8 cellular contexts compared by ENCODE assay signal in the genomic region with DNA sequence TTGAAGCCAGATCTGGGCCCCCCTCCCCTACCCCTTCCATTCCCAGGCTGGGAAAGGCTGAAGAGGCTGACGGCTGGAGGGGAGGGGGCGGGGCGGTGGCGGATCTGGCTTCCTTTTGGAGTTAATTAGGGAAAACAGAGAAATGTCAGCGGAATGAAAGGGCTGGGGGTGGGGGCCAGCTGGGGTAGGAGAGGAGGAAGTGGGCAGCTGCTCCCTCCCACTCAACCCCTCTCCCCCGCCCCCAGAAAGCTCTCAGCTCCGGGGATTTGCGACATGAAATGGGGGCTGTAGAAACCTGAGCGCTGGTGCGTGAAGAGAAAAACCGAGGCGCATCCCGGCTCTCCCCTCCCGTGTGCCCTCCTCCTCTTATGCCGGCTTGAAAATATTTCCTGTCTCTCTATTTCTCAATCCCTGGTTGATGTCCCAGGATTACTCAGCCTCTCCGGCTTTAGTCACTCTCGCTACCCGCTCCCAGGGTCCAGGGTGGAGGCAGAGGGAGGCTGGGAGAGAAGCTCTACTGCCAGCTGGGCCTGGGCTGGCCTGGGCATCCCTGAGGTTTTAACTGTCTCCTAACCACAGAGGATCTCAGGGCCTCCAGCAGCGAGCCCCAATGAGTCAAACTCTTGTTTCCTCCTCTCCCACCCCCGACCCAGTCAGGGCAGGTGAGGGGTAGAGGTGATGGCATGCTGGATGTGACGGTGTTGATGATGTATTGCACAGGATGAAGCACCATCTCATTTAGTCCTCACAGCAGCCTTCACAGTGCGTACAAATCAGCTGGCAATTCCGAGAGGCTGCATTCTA. TPM values are rescaled to one million over a fixed set of nuclear protein-coding genes. Genes with fewer than 3 reads are reported as not detected.
DNase-seq lines count a peak whose midpoint lies in the region; ATAC-seq and TF ChIP-seq lines count a peak whose summit lies in the region.

No MANE protein-coding gene starts in this region.

- H3K27ac Mint-ChIP-seq in memory B cell = peak overlapping the region; percentile 29
- peak overlapping the region in 3 of 7 donors; percentile 33 to 82 (median 71) for H3K27ac Mint-ChIP-seq in CD14-positive monocyte

- intact Hi-C loops in uterus (cut with DNase I; ENCODE audit: low total_unique reads) = no loop called here
- intact Hi-C loops in CD14-positive monocyte (cut with micrococcal nuclease) = no loop called here

- H3K27me3 Mint-ChIP-seq in memory B cell (peaks cover 3% of the 10 kb centered on the region), CD14-positive monocyte (ENCODE audit: low read depth in 3 of 3) (peaks cover 5 to 43% (median 19%) of the 10 kb centered on the region in 3 donors)

- H3K4me1 ChIP-seq in uterus = peaks cover 17% of the 10 kb centered on the region in 2 donors

- no peaks in the 10 kb centered on the region for H3K27me3 ChIP-seq in uterus

- H3K36me3 Mint-ChIP-seq in memory B cell = peaks cover 5% of the 10 kb centered on the region
- H3K36me3 Mint-ChIP-seq in CD14-positive monocyte = peaks cover 10 to 13% of the 10 kb centered on the region in 2 donors

- DNase-seq in activated CD4-positive, alpha-beta T cell treated with anti-CD3 and anti-CD28 coated beads for 48 hours = peak; percentile 46
- no peak for DNase-seq in activated CD4-positive, alpha-beta T cell treated with anti-CD3 and anti-CD28 coated beads for 1 hour
- peak; percentile 69 for DNase-seq in NCI-H82 (lab: John Stamatoyannopoulos, UW)
- peak; percentile 98 for DNase-seq in dedifferentiated amniotic fluid mesenchymal stem cell (ENCODE audit: extremely low spot score)
- DNase-seq in memory B cell (ENCODE audit: low spot score in 2 of 2) = no peak
- peak; percentile 81 to 86 for DNase-seq in uterus
- DNase-seq in CD14-positive monocyte (ENCODE audit: low spot score) = no peak

- H3K4me3 ChIP-seq in uterus = peak overlapping the region; percentile 30 to 37

- TF ChIP-seq CTCF in uterus (IDR thresholded peaks at IDR 0.05) (no peak), CD14-positive monocyte (IDR thresholded peaks at IDR 0.05) (no peak)

- no peaks in the 10 kb centered on the region for H3K36me3 ChIP-seq in uterus

- peak; percentile 41 to 50 for TF ChIP-seq POLR2A in uterus (IDR thresholded peaks at IDR 0.05)

- no peaks in the 10 kb centered on the region for H3K9me3 ChIP-seq in uterus

- no peaks in the 10 kb centered on the region for H3K9me3 Mint-ChIP-seq in memory B cell
- H3K9me3 Mint-ChIP-seq in CD14-positive monocyte = peaks cover 0 to 5% (median 0%) of the 10 kb centered on the region in 7 donors

- H3K4me3 Mint-ChIP-seq in memory B cell (peak overlapping the region; percentile 73), CD14-positive monocyte (peak overlapping the region in 1 of 2 donors; percentile 83)

- H3K4me1 Mint-ChIP-seq in memory B cell = peaks cover 55% of the 10 kb centered on the region
- peaks cover 32% of the 10 kb centered on the region for H3K4me1 Mint-ChIP-seq in CD14-positive monocyte

- ATAC-seq in memory B cell (ENCODE audit: low read depth) (no peak), HG02610 (IDR thresholded peaks at IDR 0.05; ENCODE audit: unreplicated experiment) (no peak)

- peak overlapping the region; percentile 97 to 98 for H3K27ac ChIP-seq in uterus

RNA-seq across cellular contexts. Expression of a gene that starts 20.1 kb away (rescaled TPM):
- total RNA-seq in uterus = 1 to 10 TPM in 3 of 4 donors, under 1 TPM in 1; under 0.01 to 7.5 (median 3.4) TPM
- not detected for polyA plus RNA-seq in CD14-positive monocyte

RNA-seq across cellular contexts. Expression of a gene that starts 24.2 kb away (rescaled TPM):
- total RNA-seq in uterus = 1 to 10 TPM; 2.9 to 8.0 (median 6.7) TPM
- not detected for polyA plus RNA-seq in CD14-positive monocyte

RNA-seq across cellular contexts. Expression of a gene that starts 33.2 kb away (rescaled TPM):
- 100 to 1,000 TPM in 3 of 4 donors, 10 to 100 TPM in 1; 25.9 to 146 (median 123) TPM for total RNA-seq in uterus
- under 1 TPM in 1 of 2 donors, not detected in 1; 0.33 TPM for polyA plus RNA-seq in CD14-positive monocyte

Comparison
In these comparisons a context has a peak if more than half of its experiments do, and no peak if none do; other contexts are left out.
1. DNase-seq: peak in activated CD4-positive, alpha-beta T cell treated with anti-CD3 and anti-CD28 coated beads for 48 hours (single experiment), NCI-H82 (single experiment), dedifferentiated amniotic fluid mesenchymal stem cell (single experiment) and uterus (2 of 2); none in activated CD4-positive, alpha-beta T cell treated with anti-CD3 and anti-CD28 coated beads for 1 hour (single experiment), memory B cell (0 of 2) and CD14-positive monocyte (single experiment).